1 cellular context compared by ENCODE assay signal in genomic region chr7:74206589-74207120, GRCh38.
A peak's percentile ranks its signal among the peaks of the same experiment; 100 is the strongest.
TF ChIP-seq lines count a peak whose summit lies in the region.

No MANE protein-coding gene starts in this region.

TF ChIP-seq in HepG2, 621 proteins besides CTCF, POLR2A, EP300 and RAD21 (continues in another document):
- no peak for TF ChIP-seq ELF3 (CRISPR knock-in tag; IDR thresholded peaks at IDR 0.05)
- no peak for TF ChIP-seq ZBTB7A (CRISPR knock-in tag; IDR thresholded peaks at IDR 0.05)
- no peak for TF ChIP-seq TCF12 (IDR thresholded peaks at IDR 0.05)
- no peak for TF ChIP-seq TCF12 (CRISPR knock-in tag; IDR thresholded peaks at IDR 0.05)
- TF ChIP-seq AFF4 (CRISPR knock-in tag; IDR thresholded peaks at IDR 0.05) = no peak
- TF ChIP-seq MED13 (CRISPR knock-in tag; IDR thresholded peaks at IDR 0.05) = no peak
- peak; percentile 57 for TF ChIP-seq SALL1 (CRISPR knock-in tag; IDR thresholded peaks at IDR 0.05)
- TF ChIP-seq MATR3 (CRISPR knock-in tag; IDR thresholded peaks at IDR 0.05) = no peak
- TF ChIP-seq ZNF619 (CRISPR knock-in tag; IDR thresholded peaks at IDR 0.05) = 0 out of 2 replicates have a peak, but pooled peaks have one; percentile 42
- no peak for TF ChIP-seq ZNF800 (CRISPR knock-in tag; IDR thresholded peaks at IDR 0.05)
- TF ChIP-seq ZBTB38 (CRISPR knock-in tag; IDR thresholded peaks at IDR 0.05) = 0 out of 2 replicates have a peak, but pooled peaks have one; percentile 29
- TF ChIP-seq KDM1A (CRISPR knock-in tag; IDR thresholded peaks at IDR 0.05) = 0 out of 2 replicates have a peak, but pooled peaks have one; percentile 70
- TF ChIP-seq ZBTB33 (CRISPR knock-in tag; IDR thresholded peaks at IDR 0.05) = peak; percentile 79
- peak; percentile 52 for TF ChIP-seq ZNF407 (CRISPR knock-in tag; IDR thresholded peaks at IDR 0.05; ENCODE audit: not compliant biosample characterization)
- TF ChIP-seq ZNF121 (CRISPR knock-in tag; IDR thresholded peaks at IDR 0.05) = 0 out of 2 replicates have a peak, but pooled peaks have one; percentile 5
- TF ChIP-seq ZNF577 (CRISPR knock-in tag; IDR thresholded peaks at IDR 0.05; ENCODE audit: borderline replicate concordance, low read depth) = no peak
- TF ChIP-seq ZSCAN22 (CRISPR knock-in tag; IDR thresholded peaks at IDR 0.05) = no peak
- no peak for TF ChIP-seq SRSF4 (IDR thresholded peaks at IDR 0.05; ENCODE audit: low read depth, low read length, poor library complexity, severe bottlenecking)
- TF ChIP-seq TIGD3 (CRISPR knock-in tag; IDR thresholded peaks at IDR 0.05; ENCODE audit: borderline replicate concordance) = no peak
- TF ChIP-seq ADNP (CRISPR knock-in tag; IDR thresholded peaks at IDR 0.05) = 0 out of 2 replicates have a peak, but pooled peaks have one; percentile 63
- TF ChIP-seq ZFP36 (IDR thresholded peaks at IDR 0.05; ENCODE audit: borderline replicate concordance, low read depth, low read length, partially characterized antibody) = no peak
- no peak for TF ChIP-seq KDM3A (CRISPR knock-in tag; IDR thresholded peaks at IDR 0.05; ENCODE audit: low read depth)
- TF ChIP-seq ZNF263 (CRISPR knock-in tag; IDR thresholded peaks at IDR 0.05) = no peak
- TF ChIP-seq ZNF414 (CRISPR knock-in tag; IDR thresholded peaks at IDR 0.05) = no peak
- 0 out of 2 replicates have a peak, but pooled peaks have one; percentile 55 for TF ChIP-seq DNMT1 (CRISPR knock-in tag; IDR thresholded peaks at IDR 0.05)
- no peak for TF ChIP-seq TRIM24 (CRISPR knock-in tag; IDR thresholded peaks at IDR 0.05)
- no peak for TF ChIP-seq FOXO4 (CRISPR knock-in tag; conservative IDR thresholded peaks at IDR 0.05)
- TF ChIP-seq ZNF18 (CRISPR knock-in tag; IDR thresholded peaks at IDR 0.05; ENCODE audit: insufficient replicate concordance) = no peak
- peak; percentile 41; the same call in 1 of the 2 replicates for TF ChIP-seq ZNF598 (CRISPR knock-in tag; IDR thresholded peaks at IDR 0.05; ENCODE audit: borderline replicate concordance)
- TF ChIP-seq PTBP1 (IDR thresholded peaks at IDR 0.05; ENCODE audit: low read depth, low read length, poor library complexity, severe bottlenecking) = no peak
- no peak for TF ChIP-seq SOX6 (IDR thresholded peaks at IDR 0.05)
- TF ChIP-seq SOX6 (CRISPR knock-in tag; IDR thresholded peaks at IDR 0.05) = peak; percentile 45; the same call in 1 of the 2 replicates
- TF ChIP-seq SAP130 (CRISPR knock-in tag; IDR thresholded peaks at IDR 0.05; ENCODE audit: low read depth) = peak; percentile 44; the same call in 1 of the 2 replicates
- no peak for TF ChIP-seq MLX (CRISPR knock-in tag; IDR thresholded peaks at IDR 0.05)
- TF ChIP-seq ZSCAN9 (CRISPR knock-in tag; IDR thresholded peaks at IDR 0.05; ENCODE audit: borderline replicate concordance) = no peak
